ENCODE assay signal across 7 cellular contexts in genomic region chr6:126148853-126149252, GRCh38.
"Had no signal": no experiment of that assay in that cellular context is flagged by ENCODE, and none has a peak within 500 bp of the region (broad histone marks: within the 10 kb centered on the region; RNA-seq: fewer than 3 reads in every experiment).

No MANE protein-coding gene starts in this region.

- H3K9me3 Mint-ChIP-seq: GM23338, H9 had no signal

- FAIRE-seq: H1, H54, HTR-8/SVneo had no signal

- H3K4me3 ChIP-seq: GM23338 had no signal

- H3K4me3 Mint-ChIP-seq: GM23338, H9 had no signal

- H3K27ac Mint-ChIP-seq: GM23338, H9 had no signal

- DNase-seq: H9, HCEC 1CT, IMR-90 had no signal

- ATAC-seq: GM23338 had no signal
